1 cellular context compared by ENCODE assay signal in genomic region chr6:30322527-30323501, GRCh38.
TF ChIP-seq lines count a peak whose summit lies in the region.

No MANE protein-coding gene starts in this region.

TF ChIP-seq in K562, 482 proteins besides CTCF, POLR2A, EP300 and RAD21 (continued from another document and continues in another):
- TF ChIP-seq ZNF609 (CRISPR knock-in tag; IDR thresholded peaks at IDR 0.05; ENCODE audit: borderline replicate concordance) (no peak), JUND (IDR thresholded peaks at IDR 0.05; ENCODE audit: borderline replicate concordance, low read depth, low read length) (peak; percentile 36; the same call in 1 of the 2 replicates), JUND (tag; IDR thresholded peaks at IDR 0.05; ENCODE audit: borderline replicate concordance, low read depth, low read length) (no peak; the same call in 2 of the 3 replicates), MBD2 (IDR thresholded peaks at IDR 0.05; ENCODE audit: borderline replicate concordance, low read depth) (no peak), CBX3 (IDR thresholded peaks at IDR 0.05; ENCODE audit: borderline replicate concordance in 1 of 2, low read length in 2 of 2) (no peak), ILK (tag; IDR thresholded peaks at IDR 0.05; ENCODE audit: borderline replicate concordance, low read depth) (peak; percentile 66; the same call in 1 of the 2 replicates), HMBOX1 (IDR thresholded peaks at IDR 0.05) (no peak), ZNF395 (CRISPR knock-in tag; IDR thresholded peaks at IDR 0.05) (0 out of 2 replicates have a peak, but pooled peaks have one; percentile 40), ID3 (CRISPR knock-in tag; IDR thresholded peaks at IDR 0.05) (no peak), ID3 (tag; IDR thresholded peaks at IDR 0.05) (0 out of 2 replicates have a peak, but pooled peaks have one; percentile 60), TGIF2 (CRISPR knock-in tag; IDR thresholded peaks at IDR 0.05) (no peak), MEF2D (tag; conservative IDR thresholded peaks at IDR 0.05; ENCODE audit: low read depth) (peak; percentile 65; the same call in 1 of the 2 replicates), RBM15 (IDR thresholded peaks at IDR 0.05; ENCODE audit: insufficient read depth, low read length) (no peak), DPF2 (IDR thresholded peaks at IDR 0.05) (peak; percentile 57), TFAM (CRISPR knock-in tag; conservative IDR thresholded peaks at IDR 0.05) (no peak), ADNP (tag; IDR thresholded peaks at IDR 0.05) (no peak), PBX2 (CRISPR knock-in tag; IDR thresholded peaks at IDR 0.05; ENCODE audit: low read depth) (no peak), PBX2 (tag; conservative IDR thresholded peaks at IDR 0.05; ENCODE audit: low read depth) (no peak), FOXM1 (IDR thresholded peaks at IDR 0.05; ENCODE audit: low read depth) (peak; percentile 54), FOXM1 (CRISPR knock-in tag; IDR thresholded peaks at IDR 0.05; ENCODE audit: low read depth) (no peak), XRCC3 (IDR thresholded peaks at IDR 0.05) (no peak), LARP7 (IDR thresholded peaks at IDR 0.05) (peak; percentile 33; the same call in 1 of the 2 replicates), MAFG (tag; conservative IDR thresholded peaks at IDR 0.05) (no peak), ZNF282 (CRISPR knock-in tag; IDR thresholded peaks at IDR 0.05) (no peak), IRF1 (CRISPR knock-in tag; IDR thresholded peaks at IDR 0.05; ENCODE audit: borderline replicate concordance) (no peak), ZFP1 (CRISPR knock-in tag; IDR thresholded peaks at IDR 0.05) (no peak), FOSL1 (tag; conservative IDR thresholded peaks at IDR 0.05) (peak; percentile 54; the same call in 1 of the 2 replicates), PTTG1 (tag; IDR thresholded peaks at IDR 0.05; ENCODE audit: low read depth) (peak; percentile 78), TFE3 (CRISPR knock-in tag; IDR thresholded peaks at IDR 0.05) (no peak), HDAC6 (IDR thresholded peaks at IDR 0.05; ENCODE audit: low read depth, low read length) (no peak), CLOCK (CRISPR knock-in tag; IDR thresholded peaks at IDR 0.05; ENCODE audit: borderline replicate concordance) (no peak), ZNF165 (CRISPR knock-in tag; IDR thresholded peaks at IDR 0.05; ENCODE audit: borderline replicate concordance) (no peak), POLR2B (IDR thresholded peaks at IDR 0.05; ENCODE audit: low read depth, partially characterized antibody) (peak; percentile 32), ZNF592 (IDR thresholded peaks at IDR 0.05) (peak; percentile 97), ZKSCAN3 (CRISPR knock-in tag; IDR thresholded peaks at IDR 0.05) (no peak), SP1 (CRISPR knock-in tag; IDR thresholded peaks at IDR 0.05) (no peak), FOS (IDR thresholded peaks at IDR 0.05; ENCODE audit: extremely low read depth, insufficient read length) (no peak), KDM1A (IDR thresholded peaks at IDR 0.05) (peak in 1 of 2 experiments; percentile 8; a peak in 1 of 4 replicates), PTBP1 (IDR thresholded peaks at IDR 0.05; ENCODE audit: low read depth, low read length) (no peak), THRAP3 (IDR thresholded peaks at IDR 0.05; ENCODE audit: borderline replicate concordance) (no peak)
